23 cellular contexts compared by ENCODE assay signal in genomic region chr20:5088688-5089087, GRCh38. TPM values are rescaled to one million over a fixed set of nuclear protein-coding genes. Genes with fewer than 3 reads are reported as not detected.
DNase-seq lines count a peak whose midpoint lies in the region; ATAC-seq and TF ChIP-seq lines count a peak whose summit lies in the region.
"Had no signal": no experiment of that assay in that cellular context is flagged by ENCODE, and none has a peak within 500 bp of the region (broad histone marks: within the 10 kb centered on the region; RNA-seq: fewer than 3 reads in every experiment).

No MANE protein-coding gene starts in this region.

- intact Hi-C loops in dendritic cell treated with granulocyte-macrophage colony-stimulating factor and Interleukin-4, amounts not matched to agents 40 ng/mL and 50 ng/mL, for 4 days (cut with micrococcal nuclease): loop anchor here (10.0 kb wide), 1 partner anchor 274 kb away; no protein-coding TSS in a partner anchor
- intact Hi-C loops in naive thymus-derived CD4-positive, alpha-beta T cell (cut with micrococcal nuclease): no loop called here

- H3K36me3 Mint-ChIP-seq in dendritic cell treated with granulocyte-macrophage colony-stimulating factor and Interleukin-4, amounts not matched to agents 40 ng/mL and 50 ng/mL, for 4 days (ENCODE audit: low read depth): peaks cover 7% of the 10 kb centered on the region
- peaks cover 0 to 10% (median 4%) of the 10 kb centered on the region in 5 donors for H3K36me3 Mint-ChIP-seq in naive thymus-derived CD4-positive, alpha-beta T cell

- H3K4me3 Mint-ChIP-seq in stimulated activated naive CD8-positive, alpha-beta T cell treated with anti-CD3 and anti-CD28 coated beads, Interleukin-15, amount 100 ng/mL, for 72 hours: no peak overlapping the region
- no peak overlapping the region for H3K4me3 Mint-ChIP-seq in dendritic cell treated with granulocyte-macrophage colony-stimulating factor and Interleukin-4, amounts not matched to agents 40 ng/mL and 50 ng/mL, for 4 days
- H3K4me3 Mint-ChIP-seq in naive thymus-derived CD4-positive, alpha-beta T cell: no peak overlapping the region
- H3K4me3 Mint-ChIP-seq: CD4-positive, alpha-beta memory T cell; H9; HFFc6 had no signal

- peaks cover 20% of the 10 kb centered on the region for H3K4me1 Mint-ChIP-seq in stimulated activated naive CD8-positive, alpha-beta T cell treated with anti-CD3 and anti-CD28 coated beads, Interleukin-15, amount 100 ng/mL, for 72 hours
- H3K4me1 Mint-ChIP-seq in dendritic cell treated with granulocyte-macrophage colony-stimulating factor and Interleukin-4, amounts not matched to agents 40 ng/mL and 50 ng/mL, for 4 days (ENCODE audit: low read depth): peaks cover 63% of the 10 kb centered on the region
- H3K4me1 Mint-ChIP-seq in naive thymus-derived CD4-positive, alpha-beta T cell: peaks cover 12 to 26% (median 15%) of the 10 kb centered on the region in 7 donors

- peaks cover 0 to 4% (median 0%) of the 10 kb centered on the region in 3 experiments for H3K36me3 ChIP-seq in naive thymus-derived CD4-positive, alpha-beta T cell (ENCODE audit: control insufficient read depth in 2 of 3, insufficient read depth in 3 of 3, low read length in 3 of 3)

- peaks cover 8 to 9% of the 10 kb centered on the region in 2 donors for H3K4me1 ChIP-seq in naive thymus-derived CD4-positive, alpha-beta T cell (ENCODE audit: control insufficient read depth in 2 of 2, insufficient read depth in 2 of 2, low read length in 2 of 2)

- no peaks in the 10 kb centered on the region for H3K27me3 Mint-ChIP-seq in stimulated activated naive CD8-positive, alpha-beta T cell treated with anti-CD3 and anti-CD28 coated beads, Interleukin-15, amount 100 ng/mL, for 72 hours
- H3K27me3 Mint-ChIP-seq in dendritic cell treated with granulocyte-macrophage colony-stimulating factor and Interleukin-4, amounts not matched to agents 40 ng/mL and 50 ng/mL, for 4 days: no peaks in the 10 kb centered on the region
- H3K27me3 Mint-ChIP-seq in naive thymus-derived CD4-positive, alpha-beta T cell: no peaks in the 10 kb centered on the region
- H3K27me3 Mint-ChIP-seq: CD4-positive, alpha-beta memory T cell; IgD-negative memory B cell had no signal

- no peak overlapping the region for H3K27ac ChIP-seq in naive thymus-derived CD4-positive, alpha-beta T cell (ENCODE audit: low read depth, low read length)
- H3K27ac ChIP-seq in coronary artery: no peak overlapping the region
- H3K27ac ChIP-seq: GM23248, RWPE1 had no signal

- no peak for ATAC-seq in stimulated activated naive CD8-positive, alpha-beta T cell treated with anti-CD3 and anti-CD28 coated beads, Interleukin-15, amount 100 ng/mL, for 72 hours
- ATAC-seq in stimulated activated naive CD8-positive, alpha-beta T cell treated with anti-CD3 and anti-CD28 coated beads, Interleukin-15, Interleukin-2, amounts not matched to agents 100 U/mL and 50 U/mL, for 24 hours: no peak
- ATAC-seq in naive thymus-derived CD4-positive, alpha-beta T cell: no peak
- ATAC-seq in GM19328 (IDR thresholded peaks at IDR 0.05; ENCODE audit: unreplicated experiment): no peak

- no peaks in the 10 kb centered on the region for H3K9me3 ChIP-seq in naive thymus-derived CD4-positive, alpha-beta T cell (ENCODE audit: control insufficient read depth in 2 of 3, low read length in 3 of 3)
- H3K9me3 ChIP-seq: Caco-2 had no signal

- TF ChIP-seq CTCF in coronary artery (IDR thresholded peaks at IDR 0.05): no peak

- CTCF ChIA-PET in naive thymus-derived CD4-positive, alpha-beta T cell (lab: Charles Lee): interaction anchor here (0.7 to 1.8 kb wide), 2 partner anchors 12 to 992 kb away, joined by 4 to 5 read pairs; no protein-coding TSS in a partner anchor

- H3K9me3 Mint-ChIP-seq in stimulated activated naive CD8-positive, alpha-beta T cell treated with anti-CD3 and anti-CD28 coated beads, Interleukin-15, amount 100 ng/mL, for 72 hours: no peaks in the 10 kb centered on the region
- H3K9me3 Mint-ChIP-seq in dendritic cell treated with granulocyte-macrophage colony-stimulating factor and Interleukin-4, amounts not matched to agents 40 ng/mL and 50 ng/mL, for 4 days: no peaks in the 10 kb centered on the region
- no peaks in the 10 kb centered on the region for H3K9me3 Mint-ChIP-seq in naive thymus-derived CD4-positive, alpha-beta T cell
- H3K9me3 Mint-ChIP-seq: CD4-positive, alpha-beta memory T cell; H9; HFFc6; IgD-negative memory B cell had no signal

- no peak for DNase-seq in stimulated activated naive CD8-positive, alpha-beta T cell treated with anti-CD3 and anti-CD28 coated beads, Interleukin-15, amount 100 ng/mL, for 72 hours
- DNase-seq in stimulated activated naive CD8-positive, alpha-beta T cell treated with anti-CD3 and anti-CD28 coated beads, Interleukin-15, Interleukin-2, amounts not matched to agents 100 U/mL and 50 U/mL, for 24 hours: no peak
- no peak for DNase-seq in naive thymus-derived CD4-positive, alpha-beta T cell
- DNase-seq in stimulated activated naive CD4-positive, alpha-beta T cell (lab: John Stamatoyannopoulos, UW): no peak
- no peak for DNase-seq in coronary artery (ENCODE audit: low spot score)
- DNase-seq: Caco-2; CD4-positive, alpha-beta memory T cell; DMS 273 treated with DMSO at 0.1 percent for 48 hours; DMS79 treated with DMSO at 0.1 percent for 48 hours; GM23248; H9; HFFc6; NCI-H1105; NCI-H146; NCI-H2029; NCI-H226; NCI-H510A treated with DMSO at 0.1 percent for 48 hours; NCI-H748 treated with DMSO at 0.1 percent for 48 hours; SHP77 treated with DMSO at 0.1 percent for 48 hours had no signal

- H3K27me3 ChIP-seq in naive thymus-derived CD4-positive, alpha-beta T cell (ENCODE audit: control insufficient read depth in 2 of 2, insufficient read depth in 2 of 2, low read length in 2 of 2): no peaks in the 10 kb centered on the region

- POLR2A ChIA-PET in naive thymus-derived CD4-positive, alpha-beta T cell (lab: Charles Lee): interaction anchor here (1.0 to 1.5 kb wide), 3 partner anchors 8 to 276 kb away, joined by 3 to 4 read pairs (median 4); no protein-coding TSS in a partner anchor

- H3K27ac Mint-ChIP-seq in stimulated activated naive CD8-positive, alpha-beta T cell treated with anti-CD3 and anti-CD28 coated beads, Interleukin-15, amount 100 ng/mL, for 72 hours: peak overlapping the region; percentile 46 to 93
- peak overlapping the region; percentile 96 for H3K27ac Mint-ChIP-seq in dendritic cell treated with granulocyte-macrophage colony-stimulating factor and Interleukin-4, amounts not matched to agents 40 ng/mL and 50 ng/mL, for 4 days
- H3K27ac Mint-ChIP-seq in naive thymus-derived CD4-positive, alpha-beta T cell: peak overlapping the region in 5 of 9 donors; percentile 29 to 90 (median 75)
- H3K27ac Mint-ChIP-seq: H9, HFFc6 had no signal

- no peak overlapping the region for H3K4me3 ChIP-seq in naive thymus-derived CD4-positive, alpha-beta T cell (ENCODE audit: low read length)
- no peak overlapping the region for H3K4me3 ChIP-seq in coronary artery
- H3K4me3 ChIP-seq: GM23248 had no signal

RNA-seq across cellular contexts. Expression of gene TMEM230, which starts 24.2 kb away (rescaled TPM):
- 10 to 100 TPM; 48.5 to 91.7 (median 75.5) TPM for total RNA-seq in naive thymus-derived CD4-positive, alpha-beta T cell
- polyA plus RNA-seq in naive thymus-derived CD4-positive, alpha-beta T cell: 100 to 1,000 TPM; 187 to 192 TPM

RNA-seq across cellular contexts. Expression of gene PCNA, which starts 31.1 kb away (rescaled TPM):
- 100 to 1,000 TPM in 1 of 5 experiments, 10 to 100 TPM in 4; 21.6 to 392 (median 39.3) TPM for total RNA-seq in naive thymus-derived CD4-positive, alpha-beta T cell
- polyA plus RNA-seq in naive thymus-derived CD4-positive, alpha-beta T cell: 10 to 100 TPM; 48.3 to 67.4 TPM

RNA-seq across cellular contexts. Expression of gene CDS2, which starts 38.1 kb away (rescaled TPM):
- total RNA-seq in naive thymus-derived CD4-positive, alpha-beta T cell: 10 to 100 TPM; 48.3 to 58.3 (median 57.8) TPM
- polyA plus RNA-seq in naive thymus-derived CD4-positive, alpha-beta T cell: 10 to 100 TPM; 34.9 to 37.8 TPM
